8 cellular contexts compared by ENCODE assay signal in the genomic region with DNA sequence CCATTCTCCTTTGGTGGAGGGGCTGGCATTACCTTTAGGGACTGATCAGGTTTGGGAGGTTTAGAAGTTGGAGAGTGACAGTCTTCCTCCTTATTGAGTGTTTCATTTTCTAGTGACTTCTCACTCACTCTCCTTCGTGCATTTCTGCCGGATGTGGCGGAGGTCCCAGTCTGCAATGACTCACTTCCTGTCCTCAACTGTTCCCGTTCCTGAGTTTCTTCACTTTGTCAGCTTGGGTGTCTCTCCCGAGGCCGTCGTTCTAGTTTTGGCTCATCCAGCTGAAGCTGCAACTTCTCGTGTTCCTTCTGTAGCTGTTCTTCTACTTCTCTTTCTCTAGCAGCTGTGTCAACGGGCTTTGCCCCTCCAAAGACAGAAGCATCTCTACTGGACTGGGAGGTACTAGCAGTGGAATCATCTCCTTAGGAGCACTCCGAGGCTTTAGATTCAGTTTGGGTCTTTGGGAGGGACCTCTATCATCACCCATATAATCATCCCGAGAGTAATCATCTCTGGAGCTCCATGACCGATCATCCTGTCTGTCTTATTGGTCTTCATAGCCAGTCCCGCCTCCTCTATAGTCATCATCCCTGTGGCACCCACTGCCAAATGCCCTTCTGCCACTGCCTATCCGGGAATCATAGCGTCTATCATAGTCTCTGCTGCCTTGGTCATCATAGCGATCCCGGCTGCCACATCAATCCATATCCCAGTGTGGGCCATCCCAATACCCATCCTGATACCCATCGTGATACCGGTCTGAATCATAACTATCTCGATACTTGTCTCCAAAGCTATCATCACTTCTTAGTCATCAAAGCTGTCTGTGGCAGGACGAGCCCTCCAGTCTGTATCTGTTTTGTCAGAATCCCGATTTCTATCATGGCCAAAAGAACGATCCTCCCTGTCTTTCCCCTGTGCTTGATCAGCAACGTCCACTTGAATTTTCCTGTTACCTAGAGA. TPM values are rescaled to one million over a fixed set of nuclear protein-coding genes. Genes with fewer than 3 reads are reported as not detected.
DNase-seq lines count a peak whose midpoint lies in the region; ATAC-seq, FAIRE-seq and TF ChIP-seq lines count a peak whose summit lies in the region.

No MANE protein-coding gene starts in this region.

- no peaks in the 10 kb centered on the region for H4K20me1 ChIP-seq in HepG2 (ENCODE audit: insufficient read depth, low read length)

- H3K27ac Mint-ChIP-seq in glutamatergic neuron (ENCODE audit: unreplicated experiment), result no peak overlapping the region

- CTCF ChIA-PET in HepG2 (lab: Yijun Ruan, JAX; ENCODE audit: low intra/inter-chr PET ratio, low total read pairs), result no interaction called here

- no peak overlapping the region for H3K27ac ChIP-seq in right lobe of liver
- H3K27ac ChIP-seq in HepG2 (ENCODE audit: extremely low read length, insufficient read depth, low read length), result no peak overlapping the region
- H3K27ac ChIP-seq in thoracic aorta, result no peak overlapping the region

- H3K9me3 ChIP-seq in right lobe of liver, result no peaks in the 10 kb centered on the region
- no peaks in the 10 kb centered on the region for H3K9me3 ChIP-seq in HepG2 (ENCODE audit: low read length)
- H3K9me3 ChIP-seq in thoracic aorta, result no peaks in the 10 kb centered on the region

- no peaks in the 10 kb centered on the region for H3K4me1 Mint-ChIP-seq in glutamatergic neuron (ENCODE audit: low read depth, unreplicated experiment)

- H3K36me3 ChIP-seq in right lobe of liver, result no peaks in the 10 kb centered on the region
- H3K36me3 ChIP-seq in HepG2 (replicated peaks in 1 of 2; ENCODE audit: control insufficient read depth in 1 of 2, insufficient read depth in 2 of 2, low read length in 2 of 2), result no peaks in the 10 kb centered on the region
- H3K36me3 ChIP-seq in thoracic aorta, result no peaks in the 10 kb centered on the region

- no peaks in the 10 kb centered on the region for H3K27me3 Mint-ChIP-seq in glutamatergic neuron (ENCODE audit: unreplicated experiment)

- H3K4me1 ChIP-seq in right lobe of liver, result no peaks in the 10 kb centered on the region
- H3K4me1 ChIP-seq in HepG2 (ENCODE audit: insufficient read depth, low read length), result no peaks in the 10 kb centered on the region
- H3K4me1 ChIP-seq in thoracic aorta (ENCODE audit: control insufficient read depth in 1 of 2, low read depth in 2 of 2), result no peaks in the 10 kb centered on the region

- TF ChIP-seq RAD21 in HepG2 (CRISPR knock-in tag; IDR thresholded peaks at IDR 0.05), result no peak

- H3K4me2 ChIP-seq in HepG2 (ENCODE audit: low read depth, low read length), result no peak overlapping the region

- TF ChIP-seq EP300 in HepG2 (IDR thresholded peaks at IDR 0.05; ENCODE audit: low read depth in 2 of 2, low read length in 2 of 2) (no peak), HepG2 (CRISPR knock-in tag; IDR thresholded peaks at IDR 0.05; ENCODE audit: borderline replicate concordance) (no peak)

- TF ChIP-seq POLR2A in right lobe of liver (IDR thresholded peaks at IDR 0.05) (peak; percentile 31), HepG2 (IDR thresholded peaks at IDR 0.05; ENCODE audit: insufficient read depth in 1 of 2, low read depth in 2 of 2, low read length in 2 of 2) (no peak)

- H3K9me3 Mint-ChIP-seq in glutamatergic neuron (ENCODE audit: unreplicated experiment), result no peaks in the 10 kb centered on the region

- in situ Hi-C loops in HepG2 (cut with HindIII; ENCODE audit: extremely low pct_ligation_motif_present, low pct_unique_long_range_greater_than_20kb), result no loop called here

- no peak for FAIRE-seq in HepG2 (lab: Jason Lieb, UNC)

- POLR2A ChIA-PET in HepG2 (lab: Yijun Ruan, JAX), result no interaction called here

- ATAC-seq in right lobe of liver, result peak in 2 of 4 donors; percentile 36 to 42
- ATAC-seq in HepG2, result no peak
- ATAC-seq in left ventricle myocardium superior, result peak; percentile 43
- no peak for ATAC-seq in thoracic aorta (ENCODE audit: insufficient number of reproducible peaks, low FRiP score, low read depth)
- no peak for ATAC-seq in GM18867 (IDR thresholded peaks at IDR 0.05; ENCODE audit: unreplicated experiment)

- TF ChIP-seq CTCF in right lobe of liver (IDR thresholded peaks at IDR 0.05) (no peak), HepG2 (CRISPR knock-in tag; IDR thresholded peaks at IDR 0.05) (no peak), thoracic aorta (IDR thresholded peaks at IDR 0.05) (no peak), glutamatergic neuron (IDR thresholded peaks at IDR 0.05; ENCODE audit: partially characterized antibody, unreplicated experiment) (no peak)

- no TSS peak for BruUV-seq in HepG2 (replicated peaks; lab: Mats Ljungman, UMichigan)

- peak in 1 of 3 donors; percentile 32 for DNase-seq in right lobe of liver
- DNase-seq in HepG2 (ENCODE audit: low spot score), result no peak
- peak; percentile 17 to 27 for DNase-seq in activated CD8-positive, alpha-beta memory T cell treated with anti-CD3 and anti-CD28 coated beads for 4 hours (ENCODE audit: low read depth in 2 of 2)
- DNase-seq in left ventricle myocardium superior, result peak; percentile 53
- no peak for DNase-seq in thoracic aorta (ENCODE audit: low spot score)
- DNase-seq in glutamatergic neuron, result no peak
- no peak for DNase-seq in NCI-H526 (lab: John Stamatoyannopoulos, UW)

- no peak overlapping the region for H3K4me3 Mint-ChIP-seq in glutamatergic neuron (ENCODE audit: unreplicated experiment)

- no peak overlapping the region for H2AFZ ChIP-seq in HepG2 (ENCODE audit: low read length)

- peaks cover 0 to 4% of the 10 kb centered on the region in 2 donors for H3K27me3 ChIP-seq in right lobe of liver
- H3K27me3 ChIP-seq in HepG2 (ENCODE audit: control insufficient read depth in 1 of 2, insufficient read depth in 2 of 2, low read length in 2 of 2), result no peaks in the 10 kb centered on the region
- H3K27me3 ChIP-seq in thoracic aorta (replicated peaks; ENCODE audit: insufficient read depth), result no peaks in the 10 kb centered on the region

- no peak overlapping the region for H3K9ac ChIP-seq in HepG2 (ENCODE audit: insufficient read depth, low read depth, low read length)

- no peaks in the 10 kb centered on the region for H3K36me3 Mint-ChIP-seq in glutamatergic neuron (ENCODE audit: unreplicated experiment)

- H3K79me2 ChIP-seq in HepG2 (ENCODE audit: insufficient read depth, low read length), result no peaks in the 10 kb centered on the region

- WGBS in right lobe of liver (ENCODE audit: insufficient coverage, low coverage, low lambda C conversion rate, missing lambda C conversion rate), result 58% methylated on average over 24 of the region's 24 CpGs
- 12% methylated on average over 24 of the region's 24 CpGs for WGBS in HepG2 (ENCODE audit: low lambda C conversion rate)

- no peak overlapping the region for H3K4me3 ChIP-seq in right lobe of liver
- H3K4me3 ChIP-seq in HepG2 (replicated peaks in 1 of 3; ENCODE audit: insufficient read depth in 1 of 3, low read depth in 2 of 3, low read length in 3 of 3), result no peak overlapping the region
- peak overlapping the region; percentile 21 for H3K4me3 ChIP-seq in thoracic aorta

- intact Hi-C loops in right lobe of liver (cut with DNase I), result no loop called here
- intact Hi-C loops in HepG2 (cut with micrococcal nuclease; ENCODE audit: unreplicated experiment), result no loop called here
- intact Hi-C loops in left ventricle myocardium superior (cut with micrococcal nuclease), result no loop called here

TF ChIP-seq in HepG2, 621 proteins besides CTCF, POLR2A, EP300 and RAD21 (continues in another document):
- TF ChIP-seq ZNF615 (CRISPR knock-in tag; IDR thresholded peaks at IDR 0.05; ENCODE audit: borderline replicate concordance) (no peak), HMGA1 (CRISPR knock-in tag; conservative IDR thresholded peaks at IDR 0.05) (no peak), ZNF432 (CRISPR knock-in tag; IDR thresholded peaks at IDR 0.05; ENCODE audit: borderline replicate concordance) (no peak)

RNA-seq across cellular contexts. Expression of a gene that starts 35.3 kb away (rescaled TPM):
- total RNA-seq in right lobe of liver (10 to 100 TPM; 16.9 to 50.2 (median 31.4) TPM), HepG2 (2016; rRNA removed; fragmentation: Illumina TruSeq; extraction: Trizol) (not detected in 2 replicates), left ventricle myocardium superior (42.1 TPM), thoracic aorta (100 to 1,000 TPM; 154 to 311 TPM), glutamatergic neuron (ENCODE audit: unreplicated experiment) (not detected)
- not detected in 2 replicates for total RNA-seq in HepG2 (2016; cell fraction: cytosol; rRNA removed; fragmentation: Illumina TruSeq; extraction: Trizol; ENCODE audit: low read depth)
- total RNA-seq in HepG2 (2016; cell fraction: insoluble cytoplasmic fraction; rRNA removed; fragmentation: Illumina TruSeq; extraction: Trizol), result not detected in 2 replicates
- not detected in 2 replicates for total RNA-seq in HepG2 (2016; cell fraction: membrane; rRNA removed; fragmentation: Illumina TruSeq; extraction: Trizol)
- total RNA-seq in HepG2 (2016; cell fraction: nucleus; rRNA removed; fragmentation: Illumina TruSeq; extraction: Trizol), result not detected in 2 replicates
- not detected in 2 replicates for polyA plus RNA-seq in HepG2 (2011; rRNA removed)
- not detected in 2 replicates for polyA plus RNA-seq in HepG2 (2011; cell fraction: cytosol; rRNA removed)
- polyA plus RNA-seq in HepG2 (2011; cell fraction: nucleus; rRNA removed), result not detected in 2 replicates
- not detected in 2 replicates for polyA plus RNA-seq in HepG2 (2012)
- not detected in 2 replicates for polyA plus RNA-seq in HepG2 (2016; cell fraction: cytosol; fragmentation: Illumina TruSeq; extraction: Trizol; ENCODE audit: low read depth)
- polyA plus RNA-seq in HepG2 (2016; cell fraction: insoluble cytoplasmic fraction; fragmentation: Illumina TruSeq; extraction: Trizol; ENCODE audit: low read depth), result not detected in 2 replicates
- polyA plus RNA-seq in HepG2 (2016; cell fraction: membrane; fragmentation: Illumina TruSeq; extraction: Trizol; ENCODE audit: low read depth), result not detected in 2 replicates
- not detected in 2 replicates for polyA plus RNA-seq in HepG2 (2016; cell fraction: nucleus; fragmentation: Illumina TruSeq; extraction: Trizol; ENCODE audit: insufficient read depth, low read depth)
- polyA minus RNA-seq in HepG2 (2011; rRNA and poly(A)+ RNA removed; ENCODE audit: low replicate concordance), result not detected in 2 replicates
- not detected in 2 replicates for polyA minus RNA-seq in HepG2 (2011; cell fraction: cytosol; rRNA and poly(A)+ RNA removed)
- polyA minus RNA-seq in HepG2 (2011; cell fraction: nucleus; rRNA and poly(A)+ RNA removed), result not detected in 2 replicates

Comparison
In these comparisons a context has a peak if more than half of its experiments do, and no peak if none do; other contexts are left out.
1. RNA of a gene that starts 35.3 kb away (total RNA-seq): 154 to 311 TPM in thoracic aorta, 42.1 TPM in left ventricle myocardium superior (single experiment) and 16.9 to 50.2 TPM in right lobe of liver; not detected in HepG2 and not detected in glutamatergic neuron (single experiment); every median in the first group is over 10 times any median in the second.
2. DNase-seq: peak in activated CD8-positive, alpha-beta memory T cell treated with anti-CD3 and anti-CD28 coated beads for 4 hours (2 of 2) and left ventricle myocardium superior (single experiment); none in HepG2 (single experiment), thoracic aorta (single experiment), glutamatergic neuron (single experiment) and NCI-H526 (0 of 2).